ENCODE assay signal across 8 cellular contexts in genomic region chr2:3557588-3558204, GRCh38. TPM values are rescaled to one million over a fixed set of nuclear protein-coding genes. Genes with fewer than 3 reads are reported as not detected.
DNase-seq lines count a peak whose midpoint lies in the region; ATAC-seq lines count a peak whose summit lies in the region.

No MANE protein-coding gene starts in this region.

- DNase-seq in Jurkat, Clone E6-1 (ENCODE audit: low read depth, low spot score) = no peak
- no peak for DNase-seq in central memory CD8-positive, alpha-beta T cell (ENCODE audit: low spot score in 2 of 2)
- DNase-seq in effector CD4-positive, alpha-beta T cell = no peak
- DNase-seq in SKM-1 (lab: John Stamatoyannopoulos, UW; ENCODE audit: unreplicated experiment) (no peak), COLO829 (ENCODE audit: low spot score) (no peak)

- peak overlapping the region; percentile 65 for H3K4me3 ChIP-seq in Jurkat, Clone E6-1 (ENCODE audit: low read length)
- peak overlapping the region; percentile 67 to 78 for H3K4me3 ChIP-seq in mucosa of rectum (ENCODE audit: low read length in 2 of 2)

- peaks cover 51% of the 10 kb centered on the region for H3K36me3 Mint-ChIP-seq in central memory CD8-positive, alpha-beta T cell (ENCODE audit: insufficient read depth)

- H3K4me1 Mint-ChIP-seq in central memory CD8-positive, alpha-beta T cell = peaks cover 29% of the 10 kb centered on the region

- no peaks in the 10 kb centered on the region for H3K27me3 ChIP-seq in mucosa of rectum (ENCODE audit: control insufficient read depth in 2 of 2, insufficient read depth in 2 of 2, low read length in 2 of 2)

- peak overlapping the region; percentile 96 for H3K27ac Mint-ChIP-seq in central memory CD8-positive, alpha-beta T cell (ENCODE audit: low read depth)

- ATAC-seq in GM21717 (IDR thresholded peaks at IDR 0.05; ENCODE audit: unreplicated experiment) = peak; percentile 27
- peak; percentile 12 for ATAC-seq in central memory CD8-positive, alpha-beta T cell (replicated peaks; ENCODE audit: extremely low read depth, poor library complexity, severe bottlenecking)

- H3K4me1 ChIP-seq in ES-I3 (ENCODE audit: insufficient read depth, low read length) = no peaks in the 10 kb centered on the region
- H3K4me1 ChIP-seq in mucosa of rectum (ENCODE audit: control insufficient read depth in 2 of 2, insufficient read depth in 2 of 2, low read length in 2 of 2) = peaks cover 6 to 9% of the 10 kb centered on the region in 2 donors

- H3K36me3 ChIP-seq in ES-I3 (ENCODE audit: insufficient read depth, low read length) = peaks cover 17% of the 10 kb centered on the region
- H3K36me3 ChIP-seq in mucosa of rectum (ENCODE audit: control insufficient read depth in 2 of 2, insufficient read depth in 2 of 2, low read length in 2 of 2) = peaks cover 15 to 18% of the 10 kb centered on the region in 2 donors

- no peaks in the 10 kb centered on the region for H3K27me3 Mint-ChIP-seq in central memory CD8-positive, alpha-beta T cell

- peak overlapping the region; percentile 88 for H3K4me3 Mint-ChIP-seq in central memory CD8-positive, alpha-beta T cell

- peak overlapping the region; percentile 92 to 93 for H3K27ac ChIP-seq in mucosa of rectum (ENCODE audit: low read depth in 2 of 2, low read length in 2 of 2)

- H3K9me3 ChIP-seq in ES-I3 (ENCODE audit: control insufficient read depth, insufficient read depth, low read length) = no peaks in the 10 kb centered on the region
- H3K9me3 ChIP-seq in mucosa of rectum (ENCODE audit: control insufficient read depth in 2 of 2, low read length in 2 of 2) = no peaks in the 10 kb centered on the region

- H3K9me3 Mint-ChIP-seq in central memory CD8-positive, alpha-beta T cell = no peaks in the 10 kb centered on the region

- peak overlapping the region; percentile 80 for H3K9ac ChIP-seq in ES-I3 (ENCODE audit: low read depth, low read length)
- H3K9ac ChIP-seq in mucosa of rectum (ENCODE audit: low read depth in 1 of 2, low read length in 2 of 2) = peak overlapping the region; percentile 53 to 94

RNA-seq across cellular contexts. Expression of gene RNASEH1, which starts 0.4 kb away (rescaled TPM):
- 60.7 TPM for polyA plus RNA-seq in Jurkat, Clone E6-1 (2012; ENCODE audit: insufficient read depth, insufficient read length)

RNA-seq across cellular contexts. Expression of gene RPS7, which starts 17.4 kb away (rescaled TPM):
- 4,149 TPM for polyA plus RNA-seq in Jurkat, Clone E6-1 (2012; ENCODE audit: insufficient read depth, insufficient read length)

RNA-seq across cellular contexts. Expression of gene COLEC11, which starts 37.2 kb away (rescaled TPM):
- polyA plus RNA-seq in Jurkat, Clone E6-1 (2012; ENCODE audit: insufficient read depth, insufficient read length) = not detected

RNA-seq across cellular contexts. Expression of gene ADI1, which starts 38.4 kb away (rescaled TPM):
- polyA plus RNA-seq in Jurkat, Clone E6-1 (2012; ENCODE audit: insufficient read depth, insufficient read length) = 47.0 TPM
